ENCODE assay signal across 8 cellular contexts in genomic region chr20:51801220-51801991, GRCh38. TPM values are rescaled to one million over a fixed set of nuclear protein-coding genes. Genes with fewer than 3 reads are reported as not detected.
DNase-seq lines count a peak whose midpoint lies in the region; ATAC-seq and TF ChIP-seq lines count a peak whose summit lies in the region.

No MANE protein-coding gene starts in this region.

- H3K36me3 ChIP-seq in PC-9 (ENCODE audit: low read depth): no peaks in the 10 kb centered on the region
- no peaks in the 10 kb centered on the region for H3K36me3 ChIP-seq in prostate gland
- no peaks in the 10 kb centered on the region for H3K36me3 ChIP-seq in OCI-LY7 (ENCODE audit: insufficient read depth, low read length)

- H3K27ac ChIP-seq in PC-9 (peak overlapping the region; percentile 56), prostate gland (peak overlapping the region in 1 of 2 donors; percentile 42), OCI-LY7 (ENCODE audit: low read depth, low read length, poor library complexity, severe bottlenecking) (no peak overlapping the region)

- no peaks in the 10 kb centered on the region for H3K27me3 ChIP-seq in PC-9 (ENCODE audit: insufficient read depth, low read depth)
- H3K27me3 ChIP-seq in prostate gland (replicated peaks; ENCODE audit: insufficient read depth): no peaks in the 10 kb centered on the region

- WGBS in prostate gland: 1% methylated on average over 51 of the region's 53 CpGs

- intact Hi-C loops in PC-9 (cut with micrococcal nuclease; ENCODE audit: unreplicated experiment): loop anchor here (2.0 to 5.0 kb wide), 3 partner anchors 165 to 281 kb away; no protein-coding TSS in a partner anchor
- intact Hi-C loops in prostate gland (cut with DNase I): no loop called here
- intact Hi-C loops in OCI-LY7 (cut with micrococcal nuclease; ENCODE audit: unreplicated experiment): loop anchor here (2.0 kb wide), 1 partner anchor 281 kb away; no protein-coding TSS in a partner anchor

- H3K9me2 ChIP-seq in PC-9 (ENCODE audit: insufficient read depth) (no peaks in the 10 kb centered on the region), OCI-LY7 (ENCODE audit: insufficient read depth, low read length) (no peaks in the 10 kb centered on the region)

- H3K4me3 ChIP-seq in PC-9 (peak overlapping the region; percentile 78), fibroblast of mammary gland (ENCODE audit: control insufficient read depth, low read depth, low read length) (peak overlapping the region; percentile 43), prostate gland (peak overlapping the region; percentile 33 to 53), OCI-LY7 (ENCODE audit: low read depth, low read length, poor library complexity, severe bottlenecking) (no peak overlapping the region)

- no peak for ATAC-seq in HG03095 (IDR thresholded peaks at IDR 0.05; ENCODE audit: unreplicated experiment)

- H3K4me1 ChIP-seq in PC-9 (replicated peaks; ENCODE audit: insufficient read depth) (peaks cover 68% of the 10 kb centered on the region), prostate gland (replicated peaks) (no peaks in the 10 kb centered on the region), OCI-LY7 (ENCODE audit: insufficient read depth, low read length, poor library complexity, severe bottlenecking) (no peaks in the 10 kb centered on the region)

- TF ChIP-seq CTCF in PC-9 (conservative IDR thresholded peaks at IDR 0.05): no peak; the same call in 1 of the 2 replicates
- no peak for TF ChIP-seq CTCF in fibroblast of mammary gland (conservative IDR thresholded peaks at IDR 0.05; ENCODE audit: control insufficient read depth, insufficient read depth, low read depth, low read length)
- TF ChIP-seq CTCF in prostate gland (IDR thresholded peaks at IDR 0.05): peak in 1 of 4 experiments; percentile 27
- no peak for TF ChIP-seq CTCF in OCI-LY7 (conservative IDR thresholded peaks at IDR 0.05; ENCODE audit: low read length)

- POLR2A ChIA-PET in PC-9 (lab: Charles Lee; ENCODE audit: unreplicated experiment) (no interaction called here), OCI-LY7 (lab: Charles Lee) (no interaction called here)

- H2AFZ ChIP-seq in PC-9 (peak overlapping the region; percentile 97), OCI-LY7 (ENCODE audit: low read length) (no peak overlapping the region)

- H3K9me3 ChIP-seq in PC-9 (ENCODE audit: insufficient read depth, low read depth): no peaks in the 10 kb centered on the region
- no peaks in the 10 kb centered on the region for H3K9me3 ChIP-seq in prostate gland
- no peaks in the 10 kb centered on the region for H3K9me3 ChIP-seq in OCI-LY7 (ENCODE audit: low read length)

- CTCF ChIA-PET in PC-9 (lab: Charles Lee) (no interaction called here), OCI-LY7 (lab: Charles Lee; ENCODE audit: unreplicated experiment) (no interaction called here)

- TF ChIP-seq POLR2A in prostate gland (IDR thresholded peaks at IDR 0.05): no peak

- DNase-seq in ELF-1 (ENCODE audit: low read depth, low spot score) (peak; percentile 75), PC-9 (peak in 1 of 2 experiments; percentile 10), fibroblast of mammary gland (ENCODE audit: low read depth) (no peak), prostate gland (ENCODE audit: low spot score) (no peak), NCI-H1436 treated with DMSO at 0.1 percent for 48 hours (lab: John Stamatoyannopoulos, UW) (no peak), GOT3 (lab: John Stamatoyannopoulos, UW) (no peak), OCI-LY7 (ENCODE audit: low spot score) (no peak)

- H3K79me2 ChIP-seq in PC-9 (ENCODE audit: low read depth): peaks cover 11% of the 10 kb centered on the region
- no peaks in the 10 kb centered on the region for H3K79me2 ChIP-seq in OCI-LY7 (ENCODE audit: insufficient read depth, low read depth, low read length)

- H4K20me1 ChIP-seq in PC-9 (ENCODE audit: insufficient read depth): no peaks in the 10 kb centered on the region
- H4K20me1 ChIP-seq in OCI-LY7 (ENCODE audit: insufficient read depth, low read length): no peaks in the 10 kb centered on the region

- peaks cover 50% of the 10 kb centered on the region; the same call in 1 of the 2 replicates for H3F3A ChIP-seq in PC-9 (ENCODE audit: insufficient read depth, low read depth)

- BruUV-seq in PC-9 (replicated peaks; lab: Mats Ljungman, UMichigan): no TSS peak
- no TSS peak for BruUV-seq in OCI-LY7 (replicated peaks; lab: Mats Ljungman, UMichigan)

- H3K4me2 ChIP-seq in PC-9 (peak overlapping the region; percentile 97), OCI-LY7 (ENCODE audit: low read length) (no peak overlapping the region)

RNA-seq across cellular contexts. Expression of gene SALL4, which starts 0.9 kb away (rescaled TPM):
- total RNA-seq in PC-9 (2021) (1.6 and 3.8 TPM in 2 replicates), prostate gland (10 to 100 TPM in 1 of 2 donors, 1 to 10 TPM in 1; 1.8 to 12.6 TPM), OCI-LY7 (2022) (not detected in 2 replicates)
- total RNA-seq in OCI-LY7 (2014; rRNA removed; shearing (Covaris generic)): 0.06 and 0.18 TPM in 2 replicates

RNA-seq across cellular contexts. Expression of gene ATP9A, which starts 33.2 kb away (rescaled TPM):
- 18.6 and 22.4 TPM in 2 replicates for total RNA-seq in PC-9 (2021)
- 100 to 1,000 TPM in 1 of 2 donors, 10 to 100 TPM in 1; 35.1 to 118 TPM for total RNA-seq in prostate gland
- 0.82 and 0.85 TPM in 2 replicates for total RNA-seq in OCI-LY7 (2014; rRNA removed; shearing (Covaris generic))
- 0.67 and 0.70 TPM in 2 replicates for total RNA-seq in OCI-LY7 (2022)

Comparison
In these comparisons a context has a peak if more than half of its experiments do, and no peak if none do; other contexts are left out.
1. RNA of gene ATP9A, which starts 33.2 kb away (total RNA-seq): 35.1 to 118 TPM in prostate gland and 18.6 to 22.4 TPM in PC-9; 0.67 to 0.85 TPM in OCI-LY7; every median in the first group is over 10 times any median in the second.